ENCODE assay signal across 23 cellular contexts in genomic region chr16:89572042-89572441, GRCh38. TPM values are rescaled to one million over a fixed set of nuclear protein-coding genes. Genes with fewer than 3 reads are reported as not detected.
DNase-seq lines count a peak whose midpoint lies in the region; ATAC-seq, FAIRE-seq and TF ChIP-seq lines count a peak whose summit lies in the region.
"Had no signal": no experiment of that assay in that cellular context is flagged by ENCODE, and none has a peak within 500 bp of the region (broad histone marks: within the 10 kb centered on the region; RNA-seq: fewer than 3 reads in every experiment).

No MANE protein-coding gene starts in this region.

- peaks cover 18% of the 10 kb centered on the region for H3K4me1 Mint-ChIP-seq in activated CD8-positive, alpha-beta T cell treated with anti-CD3 and anti-CD28 coated beads, Interleukin-2, amount 10 ng/mL, durations not matched to agents 7 days and 5 days (ENCODE audit: low read depth)
- H3K4me1 Mint-ChIP-seq in activated CD8-positive, alpha-beta T cell treated with anti-CD3 and anti-CD28 coated beads for 36 hours (ENCODE audit: low read depth), result peaks cover 8% of the 10 kb centered on the region
- H3K4me1 Mint-ChIP-seq in astrocyte (ENCODE audit: low read depth, unreplicated experiment), result peaks cover 9% of the 10 kb centered on the region
- peaks cover 8% of the 10 kb centered on the region for H3K4me1 Mint-ChIP-seq in stimulated activated effector memory CD8-positive, alpha-beta T cell treated with anti-CD3 and anti-CD28 coated beads, Interleukin-12 subunit alpha, Interleukin-12 subunit beta, amount 100 ng/mL, for 72 hours

- ATAC-seq in activated CD8-positive, alpha-beta T cell treated with anti-CD3 and anti-CD28 coated beads, Interleukin-2, amount 10 ng/mL, durations not matched to agents 7 days and 5 days, result no peak
- no peak for ATAC-seq in activated CD8-positive, alpha-beta T cell treated with anti-CD3 and anti-CD28 coated beads for 36 hours
- ATAC-seq in stimulated activated effector memory CD8-positive, alpha-beta T cell treated with anti-CD3 and anti-CD28 coated beads, Interleukin-12 subunit alpha, Interleukin-12 subunit beta, amount 100 ng/mL, for 72 hours, result no peak
- ATAC-seq: gastrocnemius medialis, left cardiac atrium had no signal

- peaks cover 5% of the 10 kb centered on the region for H3K4me1 ChIP-seq in astrocyte (ENCODE audit: insufficient read depth, low read length)

- H3K79me2 ChIP-seq in astrocyte (ENCODE audit: insufficient read depth, low read length), result peaks cover 3% of the 10 kb centered on the region

- H3K9me3 Mint-ChIP-seq in activated CD8-positive, alpha-beta T cell treated with anti-CD3 and anti-CD28 coated beads, Interleukin-2, amount 10 ng/mL, durations not matched to agents 7 days and 5 days (ENCODE audit: insufficient read depth), result no peaks in the 10 kb centered on the region
- H3K9me3 Mint-ChIP-seq in activated CD8-positive, alpha-beta T cell treated with anti-CD3 and anti-CD28 coated beads for 36 hours, result no peaks in the 10 kb centered on the region
- no peaks in the 10 kb centered on the region for H3K9me3 Mint-ChIP-seq in astrocyte (ENCODE audit: unreplicated experiment)
- no peaks in the 10 kb centered on the region for H3K9me3 Mint-ChIP-seq in stimulated activated effector memory CD8-positive, alpha-beta T cell treated with anti-CD3 and anti-CD28 coated beads, Interleukin-12 subunit alpha, Interleukin-12 subunit beta, amount 100 ng/mL, for 72 hours
- H3K9me3 Mint-ChIP-seq: activated T-helper 2 cell treated with anti-CD3 and anti-CD28 coated beads, Interferon-gamma antibody, Interleukin-2, Interleukin-4, amounts not matched to agents 10 μg/mL and 5 μg/mL and 100 μg/mL, durations not matched to agents 14 hours and 24 hours and 36 hours had no signal

- intact Hi-C loops in activated CD8-positive, alpha-beta T cell treated with anti-CD3 and anti-CD28 coated beads for 36 hours (cut with micrococcal nuclease), result no loop called here

- peaks cover 13% of the 10 kb centered on the region for H3K27me3 Mint-ChIP-seq in activated CD8-positive, alpha-beta T cell treated with anti-CD3 and anti-CD28 coated beads, Interleukin-2, amount 10 ng/mL, durations not matched to agents 7 days and 5 days (ENCODE audit: low read depth)
- peaks cover 9% of the 10 kb centered on the region for H3K27me3 Mint-ChIP-seq in activated CD8-positive, alpha-beta T cell treated with anti-CD3 and anti-CD28 coated beads for 36 hours
- H3K27me3 Mint-ChIP-seq in astrocyte (ENCODE audit: low read depth, unreplicated experiment), result peaks cover 5% of the 10 kb centered on the region

- H3K9ac ChIP-seq in astrocyte (ENCODE audit: low read length), result no peak overlapping the region

- H3K36me3 ChIP-seq in astrocyte (ENCODE audit: insufficient read depth, low read length), result no peaks in the 10 kb centered on the region
- H3K36me3 ChIP-seq: gastrocnemius medialis, right atrium auricular region had no signal

- H3K36me3 Mint-ChIP-seq in activated CD8-positive, alpha-beta T cell treated with anti-CD3 and anti-CD28 coated beads, Interleukin-2, amount 10 ng/mL, durations not matched to agents 7 days and 5 days (ENCODE audit: low read depth), result peaks cover 2% of the 10 kb centered on the region
- H3K36me3 Mint-ChIP-seq in activated CD8-positive, alpha-beta T cell treated with anti-CD3 and anti-CD28 coated beads for 36 hours (ENCODE audit: low read depth), result no peaks in the 10 kb centered on the region
- no peaks in the 10 kb centered on the region for H3K36me3 Mint-ChIP-seq in astrocyte (ENCODE audit: low read depth, unreplicated experiment)
- H3K36me3 Mint-ChIP-seq in stimulated activated effector memory CD8-positive, alpha-beta T cell treated with anti-CD3 and anti-CD28 coated beads, Interleukin-12 subunit alpha, Interleukin-12 subunit beta, amount 100 ng/mL, for 72 hours, result no peaks in the 10 kb centered on the region

- no peak overlapping the region for H3K4me3 Mint-ChIP-seq in activated CD8-positive, alpha-beta T cell treated with anti-CD3 and anti-CD28 coated beads, Interleukin-2, amount 10 ng/mL, durations not matched to agents 7 days and 5 days
- H3K4me3 Mint-ChIP-seq in activated CD8-positive, alpha-beta T cell treated with anti-CD3 and anti-CD28 coated beads for 36 hours, result no peak overlapping the region
- H3K4me3 Mint-ChIP-seq in astrocyte (ENCODE audit: unreplicated experiment), result no peak overlapping the region
- no peak overlapping the region for H3K4me3 Mint-ChIP-seq in stimulated activated effector memory CD8-positive, alpha-beta T cell treated with anti-CD3 and anti-CD28 coated beads, Interleukin-12 subunit alpha, Interleukin-12 subunit beta, amount 100 ng/mL, for 72 hours

- no peaks in the 10 kb centered on the region for H3K9me3 ChIP-seq in astrocyte (ENCODE audit: insufficient read depth, low read depth, low read length)
- H3K9me3 ChIP-seq: gastrocnemius medialis, right atrium auricular region, tibial nerve had no signal

- no peak overlapping the region for H2AFZ ChIP-seq in astrocyte (ENCODE audit: low read depth, low read length)

- no peaks in the 10 kb centered on the region for H3K27me3 ChIP-seq in astrocyte (ENCODE audit: insufficient read depth, low read length)

- no peak overlapping the region for H3K27ac ChIP-seq in astrocyte (ENCODE audit: low read depth, low read length)
- H3K27ac ChIP-seq: dorsolateral prefrontal cortex, gastrocnemius medialis, right atrium auricular region, tibial nerve had no signal

- H3K4me2 ChIP-seq in astrocyte (ENCODE audit: low read length), result no peak overlapping the region

- in situ Hi-C loops in GM13977 (cut with MboI; ENCODE audit: low pct_unique_long_range_greater_than_20kb, low sequenced_read_pairs, unreplicated experiment), result no loop called here

- H3K4me3 ChIP-seq in astrocyte (ENCODE audit: insufficient read depth, low read depth, low read length), result no peak overlapping the region
- H3K4me3 ChIP-seq: dorsolateral prefrontal cortex, gastrocnemius medialis, right atrium auricular region, tibial nerve had no signal

- H3K27ac Mint-ChIP-seq in activated CD8-positive, alpha-beta T cell treated with anti-CD3 and anti-CD28 coated beads, Interleukin-2, amount 10 ng/mL, durations not matched to agents 7 days and 5 days, result peak overlapping the region; percentile 64
- no peak overlapping the region for H3K27ac Mint-ChIP-seq in activated CD8-positive, alpha-beta T cell treated with anti-CD3 and anti-CD28 coated beads for 36 hours
- peak overlapping the region; percentile 66 for H3K27ac Mint-ChIP-seq in astrocyte (ENCODE audit: unreplicated experiment)
- peak overlapping the region; percentile 40 for H3K27ac Mint-ChIP-seq in stimulated activated effector memory CD8-positive, alpha-beta T cell treated with anti-CD3 and anti-CD28 coated beads, Interleukin-12 subunit alpha, Interleukin-12 subunit beta, amount 100 ng/mL, for 72 hours
- H3K27ac Mint-ChIP-seq: activated T-helper 2 cell treated with anti-CD3 and anti-CD28 coated beads, Interferon-gamma antibody, Interleukin-2, Interleukin-4, amounts not matched to agents 10 μg/mL and 5 μg/mL and 100 μg/mL, durations not matched to agents 14 hours and 24 hours and 36 hours had no signal

- CTCF ChIA-PET in activated CD8-positive, alpha-beta T cell treated with anti-CD3 and anti-CD28 coated beads, Interleukin-2, amount 10 ng/mL, durations not matched to agents 7 days and 5 days (lab: Charles Lee), result no interaction called here
- CTCF ChIA-PET in activated CD8-positive, alpha-beta T cell treated with anti-CD3 and anti-CD28 coated beads for 36 hours (lab: Charles Lee), result no interaction called here

- FAIRE-seq in GM18507 (lab: Jason Lieb, UNC) (peak; percentile 72), astrocyte (lab: Jason Lieb, UNC) (no peak)
- FAIRE-seq: H54 had no signal

- TF ChIP-seq CTCF in activated CD8-positive, alpha-beta T cell treated with anti-CD3 and anti-CD28 coated beads for 36 hours (IDR thresholded peaks at IDR 0.05), result no peak
- no peak for TF ChIP-seq CTCF in astrocyte (IDR thresholded peaks at IDR 0.05; ENCODE audit: insufficient read depth, low read depth, low read length)
- TF ChIP-seq CTCF in GM13977 (IDR thresholded peaks at IDR 0.05; ENCODE audit: extremely low read depth, insufficient read depth, missing control alignments), result no peak

- peaks cover 10% of the 10 kb centered on the region for H4K20me1 ChIP-seq in astrocyte (ENCODE audit: insufficient read depth, low read length)

- no peak for DNase-seq in activated CD8-positive, alpha-beta T cell treated with anti-CD3 and anti-CD28 coated beads, Interleukin-2, amount 10 ng/mL, durations not matched to agents 7 days and 5 days
- DNase-seq in activated CD8-positive, alpha-beta T cell treated with anti-CD3 and anti-CD28 coated beads for 36 hours, result no peak
- no peak for DNase-seq in GM18507 (ENCODE audit: extremely low spot score, insufficient read length, low read depth)
- no peak for DNase-seq in astrocyte (ENCODE audit: low read depth)
- no peak for DNase-seq in stimulated activated effector memory CD8-positive, alpha-beta T cell treated with anti-CD3 and anti-CD28 coated beads, Interleukin-12 subunit alpha, Interleukin-12 subunit beta, amount 100 ng/mL, for 72 hours (ENCODE audit: low spot score in 2 of 2)
- DNase-seq in GM13977 (ENCODE audit: low spot score), result no peak
- DNase-seq in LoVo (ENCODE audit: low spot score), result no peak
- DNase-seq in NCI-H226, result no peak
- DNase-seq: dorsolateral prefrontal cortex; gastrocnemius medialis; GDM1; left cardiac atrium; NCI-H2029; NCI-H510A treated with DMSO at 0.1 percent for 48 hours; occipital lobe; Right ventricle myocardium superior; stimulated activated CD4-positive, alpha-beta T cell treated with anti-CD3 and anti-CD28 coated beads, Interleukin-15, amount 100 ng/mL, for 24 hours; T-helper 1 cell had no signal

- POLR2A ChIA-PET in activated CD8-positive, alpha-beta T cell treated with anti-CD3 and anti-CD28 coated beads, Interleukin-2, amount 10 ng/mL, durations not matched to agents 7 days and 5 days (lab: Charles Lee), result no interaction called here
- POLR2A ChIA-PET in activated CD8-positive, alpha-beta T cell treated with anti-CD3 and anti-CD28 coated beads for 36 hours (lab: Charles Lee), result interaction anchor here (2.8 kb wide), 1 partner anchor 8 kb away, joined by 10 read pairs; no protein-coding TSS in a partner anchor

RNA-seq across cellular contexts. Expression of gene CPNE7, which starts 3.5 kb away (rescaled TPM):
- total RNA-seq in activated CD8-positive, alpha-beta T cell treated with anti-CD3 and anti-CD28 coated beads, Interleukin-2, amount 10 ng/mL, durations not matched to agents 7 days and 5 days, result 1 to 10 TPM; 1.1 to 1.8 TPM
- total RNA-seq in activated CD8-positive, alpha-beta T cell treated with anti-CD3 and anti-CD28 coated beads for 36 hours, result 1 to 10 TPM; 8.5 to 9.5 TPM
- total RNA-seq in astrocyte, result 6.7 and 7.5 TPM in 2 replicates
- total RNA-seq: gastrocnemius medialis, left cardiac atrium, right atrium auricular region, Right ventricle myocardium superior had no signal

RNA-seq across cellular contexts. Expression of gene RPL13, which starts 11.6 kb away (rescaled TPM):
- total RNA-seq in activated CD8-positive, alpha-beta T cell treated with anti-CD3 and anti-CD28 coated beads, Interleukin-2, amount 10 ng/mL, durations not matched to agents 7 days and 5 days, result 1,000 to 10,000 TPM; 1,842 to 1,844 TPM
- 1,000 to 10,000 TPM; 3,056 to 3,151 TPM for total RNA-seq in activated CD8-positive, alpha-beta T cell treated with anti-CD3 and anti-CD28 coated beads for 36 hours
- total RNA-seq in astrocyte, result 1,200 and 1,239 TPM in 2 replicates

RNA-seq across cellular contexts. Expression of gene DPEP1, which starts 41.4 kb away (rescaled TPM):
- not detected for total RNA-seq in activated CD8-positive, alpha-beta T cell treated with anti-CD3 and anti-CD28 coated beads, Interleukin-2, amount 10 ng/mL, durations not matched to agents 7 days and 5 days
- not detected for total RNA-seq in activated CD8-positive, alpha-beta T cell treated with anti-CD3 and anti-CD28 coated beads for 36 hours
- total RNA-seq in astrocyte, result 0.11 and 0.22 TPM in 2 replicates
- total RNA-seq: activated T-helper 2 cell treated with anti-CD3 and anti-CD28 coated beads, Interferon-gamma antibody, Interleukin-2, Interleukin-4, amounts not matched to agents 10 μg/mL and 5 μg/mL and 100 μg/mL, durations not matched to agents 14 hours and 24 hours and 36 hours; gastrocnemius medialis; left cardiac atrium; mononuclear cell; Right ventricle myocardium superior had no signal
